21 cellular contexts compared by ENCODE assay signal in the genomic region with DNA sequence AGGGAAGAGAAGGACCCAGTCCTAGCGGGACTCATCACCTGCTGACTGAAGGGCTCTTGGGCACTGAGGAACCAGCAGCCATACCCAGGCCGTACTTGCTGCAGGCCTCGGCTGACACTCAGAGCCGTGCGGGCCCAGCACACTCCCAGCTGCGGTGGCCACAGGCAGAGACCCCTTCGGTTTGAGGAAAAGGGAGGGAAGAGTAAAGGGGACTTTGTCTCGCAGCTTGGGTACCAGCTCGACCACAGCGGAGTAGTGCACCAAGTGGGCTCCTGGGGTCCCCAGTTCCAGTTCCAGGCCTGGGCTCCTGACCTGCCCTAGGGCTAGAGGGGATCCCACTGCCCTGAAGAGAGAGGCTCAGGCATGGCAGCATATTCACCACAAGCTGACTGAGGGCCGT. TPM values are rescaled to one million over a fixed set of nuclear protein-coding genes. Genes with fewer than 3 reads are reported as not detected.
DNase-seq lines count a peak whose midpoint lies in the region; ATAC-seq lines count a peak whose summit lies in the region.
"Had no signal": no experiment of that assay in that cellular context is flagged by ENCODE, and none has a peak within 500 bp of the region (broad histone marks: within the 10 kb centered on the region; RNA-seq: fewer than 3 reads in every experiment).

No MANE protein-coding gene starts in this region.

- H3K27me3 Mint-ChIP-seq in T-helper 17 cell: no peaks in the 10 kb centered on the region
- H3K27me3 Mint-ChIP-seq in central memory CD8-positive, alpha-beta T cell: no peaks in the 10 kb centered on the region

- no peaks in the 10 kb centered on the region for H3K36me3 ChIP-seq in BLaER1
- H3K36me3 ChIP-seq: BE2C had no signal

- no peaks in the 10 kb centered on the region; the same call in 1 of the 2 replicates for H4K20me1 ChIP-seq in BLaER1

- H3K9me3 ChIP-seq in BLaER1 (peaks cover 8% of the 10 kb centered on the region; the same call in 1 of the 2 replicates), T-helper 17 cell (ENCODE audit: control insufficient read depth, low read length, poor library complexity, severe bottlenecking) (no peaks in the 10 kb centered on the region)
- H3K9me3 ChIP-seq: BE2C had no signal

- H3K4me2 ChIP-seq in BLaER1: no peak overlapping the region

- peaks cover 9% of the 10 kb centered on the region for H3K4me1 Mint-ChIP-seq in T-helper 17 cell
- H3K4me1 Mint-ChIP-seq in central memory CD8-positive, alpha-beta T cell: peaks cover 13% of the 10 kb centered on the region

- no peak overlapping the region for H3K4me3 Mint-ChIP-seq in T-helper 17 cell
- H3K4me3 Mint-ChIP-seq in central memory CD8-positive, alpha-beta T cell: no peak overlapping the region
- H3K4me3 Mint-ChIP-seq: CD14-positive monocyte; CD8-positive, alpha-beta T cell; HFFc6 had no signal

- no peaks in the 10 kb centered on the region for H3K9me3 Mint-ChIP-seq in central memory CD8-positive, alpha-beta T cell
- H3K9me3 Mint-ChIP-seq: CD8-positive, alpha-beta T cell; HFFc6 had no signal

- H3K27ac ChIP-seq in BLaER1 (peak overlapping the region; percentile 18; the same call in 1 of the 2 replicates), substantia nigra (ENCODE audit: low read depth, low read length, poor library complexity, severe bottlenecking) (no peak overlapping the region)
- H3K27ac ChIP-seq: HL-60 had no signal

- H3K27me3 ChIP-seq in BLaER1: peaks cover 64% of the 10 kb centered on the region
- H3K27me3 ChIP-seq: BE2C had no signal

- H3K9ac ChIP-seq in BLaER1: no peak overlapping the region

- peaks cover 46% of the 10 kb centered on the region for H3K4me1 ChIP-seq in BLaER1
- H3K4me1 ChIP-seq: BE2C had no signal

- H3K4me3 ChIP-seq in BLaER1: no peak overlapping the region

- DNase-seq in T-helper 17 cell (no peak), mesenteric fat pad (ENCODE audit: low spot score) (peak; percentile 77), substantia nigra (lab: John Stamatoyannopoulos, UW) (no peak), 8988T (no peak)
- no peak for DNase-seq in central memory CD8-positive, alpha-beta T cell (ENCODE audit: low spot score in 2 of 2)
- DNase-seq: ACHN, BE2C, Calu3, DMS79 treated with DMSO at 0.1 percent for 48 hours, GF-D8, GOT3, H7, HFFc6, IMR-90 had no signal

- H3K36me3 Mint-ChIP-seq in T-helper 17 cell (ENCODE audit: low read depth): no peaks in the 10 kb centered on the region
- no peaks in the 10 kb centered on the region for H3K36me3 Mint-ChIP-seq in central memory CD8-positive, alpha-beta T cell (ENCODE audit: insufficient read depth)
- H3K36me3 Mint-ChIP-seq: CD8-positive, alpha-beta T cell had no signal

- ATAC-seq in T-helper 17 cell (no peak), GM21390 (IDR thresholded peaks at IDR 0.05; ENCODE audit: unreplicated experiment) (no peak)
- ATAC-seq in central memory CD8-positive, alpha-beta T cell (replicated peaks; ENCODE audit: extremely low read depth, poor library complexity, severe bottlenecking): no peak
- ATAC-seq: HCT116 had no signal

- peak overlapping the region; percentile 63 for H3K27ac Mint-ChIP-seq in T-helper 17 cell
- peak overlapping the region; percentile 41 for H3K27ac Mint-ChIP-seq in central memory CD8-positive, alpha-beta T cell (ENCODE audit: low read depth)
- H3K27ac Mint-ChIP-seq: CD14-positive monocyte; CD8-positive, alpha-beta T cell; HFFc6 had no signal

RNA-seq across cellular contexts. Expression of a gene that starts 17.9 kb away (rescaled TPM):
- total RNA-seq in T-helper 17 cell (not detected), mesenteric fat pad (not detected)
- total RNA-seq: Calu3; CD8-positive, alpha-beta T cell; H7; HFFc6; HT1080; IMR-90 had no signal

RNA-seq across cellular contexts. Expression of a gene that starts 28.6 kb away (rescaled TPM):
- total RNA-seq in T-helper 17 cell (100 to 1,000 TPM; 148 to 160 TPM), mesenteric fat pad (65.5 TPM)

RNA-seq across cellular contexts. Expression of a gene that starts 56.3 kb away (rescaled TPM):
- total RNA-seq in T-helper 17 cell (not detected), mesenteric fat pad (not detected)
- total RNA-seq: Calu3; CD8-positive, alpha-beta T cell; H7; HFFc6; HT1080; IMR-90 had no signal
